In the genomic region with DNA sequence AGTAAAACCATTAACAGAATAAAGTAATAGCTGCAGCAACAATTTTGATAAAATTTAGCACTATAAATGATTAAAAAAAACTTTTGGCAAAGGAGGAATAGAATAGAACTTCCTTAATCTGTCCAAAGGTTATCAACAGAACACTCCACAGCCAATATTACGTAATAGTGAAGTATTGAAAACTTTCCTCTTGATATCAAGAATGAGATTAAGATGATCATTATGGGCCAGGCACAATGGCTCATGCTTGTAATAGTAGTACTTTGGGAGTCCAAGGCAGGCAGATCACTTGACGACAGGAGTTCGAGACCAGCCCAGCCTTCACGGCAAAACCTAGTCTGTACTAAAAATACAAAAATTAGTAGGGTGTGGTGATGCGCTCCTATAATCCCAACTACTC, we compare ENCODE assay signal across 28 cellular contexts. TPM values are rescaled to one million over a fixed set of nuclear protein-coding genes. Genes with fewer than 3 reads are reported as not detected.
DNase-seq lines count a peak whose midpoint lies in the region; ATAC-seq, FAIRE-seq and TF ChIP-seq lines count a peak whose summit lies in the region.
"Had no signal": no experiment of that assay in that cellular context is flagged by ENCODE, and none has a peak within 500 bp of the region (broad histone marks: within the 10 kb centered on the region; RNA-seq: fewer than 3 reads in every experiment).

No MANE protein-coding gene starts in this region.

- H3K9me3 ChIP-seq in IMR-90 (ENCODE audit: control insufficient read depth, insufficient read depth, low read length) (no peaks in the 10 kb centered on the region), K562 (replicated peaks; ENCODE audit: control insufficient read depth, insufficient read depth, low read depth, low read length) (no peaks in the 10 kb centered on the region; the same call in 1 of the 2 replicates), gastroesophageal sphincter (peaks cover 0 to 11% (median 0%) of the 10 kb centered on the region in 3 donors)
- H3K9me3 ChIP-seq: BE2C had no signal

- H3K79me2 ChIP-seq in K562 (ENCODE audit: control insufficient read depth, insufficient read depth, low read length): no peaks in the 10 kb centered on the region

- H4K20me1 ChIP-seq in IMR-90 (ENCODE audit: insufficient read depth, low read length): no peaks in the 10 kb centered on the region
- no peaks in the 10 kb centered on the region for H4K20me1 ChIP-seq in K562 (replicated peaks; ENCODE audit: control insufficient read depth, insufficient read depth, low read length)
- H4K20me1 ChIP-seq: BLaER1 had no signal

- ATAC-seq in IMR-90 (ENCODE audit: low read depth): no peak
- no peak for ATAC-seq in K562
- ATAC-seq in gastroesophageal sphincter: no peak
- ATAC-seq in GM18861 (IDR thresholded peaks at IDR 0.05; ENCODE audit: unreplicated experiment): no peak
- ATAC-seq: GM12878 had no signal

- H3K27ac ChIP-seq in IMR-90 (ENCODE audit: insufficient read depth, low read length) (no peak overlapping the region), K562 (ENCODE audit: extremely low read depth, low read depth, low read length) (no peak overlapping the region), gastroesophageal sphincter (no peak overlapping the region)
- H3K27ac ChIP-seq: BLaER1 had no signal

- in situ Hi-C loops in IMR-90 (cut with MboI; ENCODE audit: low sequenced_read_pairs) (no loop called here), K562 (cut with MboI) (no loop called here)

- dilution Hi-C loops in IMR-90 (cut with HindIII; ENCODE audit: low sequenced_read_pairs, unreplicated experiment): no loop called here

- no peaks in the 10 kb centered on the region; the same call in 1 of the 2 replicates for H3K36me3 ChIP-seq in IMR-90 (ENCODE audit: control insufficient read depth, insufficient read depth, low read length)
- no peaks in the 10 kb centered on the region for H3K36me3 ChIP-seq in K562 (ENCODE audit: control insufficient read depth, insufficient read depth, low read length)
- peaks cover 0 to 20% of the 10 kb centered on the region in 2 donors for H3K36me3 ChIP-seq in gastroesophageal sphincter
- H3K36me3 ChIP-seq: BLaER1 had no signal

- H4K8ac ChIP-seq in IMR-90 (ENCODE audit: low read depth in 2 of 2, low read length in 2 of 2): no peak overlapping the region

- H3K27me3 ChIP-seq in IMR-90 (ENCODE audit: control insufficient read depth, insufficient read depth, low read length) (no peaks in the 10 kb centered on the region), K562 (ENCODE audit: control insufficient read depth in 2 of 2, insufficient read depth in 2 of 2, low read length in 2 of 2) (no peaks in the 10 kb centered on the region), gastroesophageal sphincter (no peaks in the 10 kb centered on the region)
- H3K27me3 ChIP-seq: BE2C, BLaER1 had no signal

- TF ChIP-seq POLR2A in IMR-90 (IDR thresholded peaks at IDR 0.05; ENCODE audit: low read depth, low read length) (no peak), K562 (conservative IDR thresholded peaks at IDR 0.05) (no peak), gastroesophageal sphincter (IDR thresholded peaks at IDR 0.05) (no peak)

- CTCF ChIA-PET in IMR-90 (lab: Yijun Ruan, JAX) (no interaction called here), K562 (lab: Yijun Ruan, JAX; ENCODE audit: low intra/inter-chr PET ratio) (no interaction called here)

- no peak overlapping the region for H3K4me3 ChIP-seq in IMR-90 (ENCODE audit: insufficient read depth, low read depth, low read length)
- no peak overlapping the region for H3K4me3 ChIP-seq in K562
- no peak overlapping the region for H3K4me3 ChIP-seq in gastroesophageal sphincter
- H3K4me3 ChIP-seq: BLaER1, GM12878 had no signal

- H2BK15ac ChIP-seq in IMR-90 (ENCODE audit: low read depth, low read length): no peak overlapping the region

- no peak for FAIRE-seq in K562 (lab: Jason Lieb, UNC)
- peak; percentile 58 for FAIRE-seq in islet of Langerhans (lab: Jason Lieb, UNC)
- FAIRE-seq: A204.1, GM12878, GM12892, GM18507, GM19239 had no signal

- no peak overlapping the region for H2AK5ac ChIP-seq in IMR-90 (ENCODE audit: low read depth, low read length)

- no peak for DNase-seq in IMR-90
- DNase-seq in K562 (ENCODE audit: extremely low read depth in 1 of 4, low spot score in 3 of 4): no peak
- no peak for DNase-seq in OCI-M2 (lab: John Stamatoyannopoulos, UW; ENCODE audit: unreplicated experiment)
- DNase-seq: 8988T; ACHN; BE2C; C1 segment of cervical spinal cord; CD4-positive, alpha-beta memory T cell; CD4-positive, CD25-positive, alpha-beta regulatory T cell; CD8-positive, alpha-beta memory T cell; COR-L47; DMS 273 treated with DMSO at 0.1 percent for 48 hours; DMS153; DMS53; DMS79; DND-41; EL; GDM1 had no signal

- no peak overlapping the region for H3K18ac ChIP-seq in IMR-90 (ENCODE audit: low read depth, low read length)

- H2AFZ ChIP-seq in IMR-90 (replicated peaks; ENCODE audit: low read length, poor library complexity): no peak overlapping the region
- no peak overlapping the region for H2AFZ ChIP-seq in K562 (ENCODE audit: low read depth, low read length)

- no peak overlapping the region for H2BK20ac ChIP-seq in IMR-90 (ENCODE audit: low read depth, low read length)

- no peak overlapping the region for H3K56ac ChIP-seq in IMR-90 (ENCODE audit: extremely low read depth, insufficient read depth, low read length)

- H3K14ac ChIP-seq in IMR-90 (replicated peaks; ENCODE audit: low read depth, low read length): no peak overlapping the region

- H2BK120ac ChIP-seq in IMR-90 (ENCODE audit: low read depth, low read length): no peak overlapping the region

- TF ChIP-seq RAD21 in IMR-90 (IDR thresholded peaks at IDR 0.05; ENCODE audit: low read length): no peak
- no peak for TF ChIP-seq RAD21 in K562 (CRISPR knock-in tag; conservative IDR thresholded peaks at IDR 0.05 in 1 of 2, IDR thresholded peaks at IDR 0.05 in 1 of 2)

- TF ChIP-seq CTCF in IMR-90 (conservative IDR thresholded peaks at IDR 0.05; ENCODE audit: low read depth, low read length) (no peak), K562 (IDR thresholded peaks at IDR 0.05 in 2 of 3, conservative IDR thresholded peaks at IDR 0.05 in 1 of 3; ENCODE audit: insufficient read depth in 2 of 3, low read depth in 1 of 3, low read length in 3 of 3) (no peak), gastroesophageal sphincter (IDR thresholded peaks at IDR 0.05) (no peak)

- H2AK9ac ChIP-seq in IMR-90 (replicated peaks; ENCODE audit: low read depth, low read length, poor library complexity): no peak overlapping the region

- H3K9me1 ChIP-seq in IMR-90 (ENCODE audit: insufficient read depth, low read length) (peaks cover 3% of the 10 kb centered on the region; the same call in 1 of the 2 replicates), K562 (ENCODE audit: control insufficient read depth, insufficient read depth, low read length) (no peaks in the 10 kb centered on the region)

- TF ChIP-seq EP300 in K562 (IDR thresholded peaks at IDR 0.05; ENCODE audit: low read length): no peak
- no peak for TF ChIP-seq EP300 in gastroesophageal sphincter (IDR thresholded peaks at IDR 0.05)

- no peak overlapping the region for H3K23ac ChIP-seq in IMR-90 (ENCODE audit: low read depth, low read length)

- BruUV-seq in IMR-90 (replicated peaks; lab: Mats Ljungman, UMichigan) (no TSS peak), K562 (replicated peaks; lab: Mats Ljungman, UMichigan) (no TSS peak)

- H3K4me2 ChIP-seq in IMR-90 (ENCODE audit: low read depth, low read length) (no peak overlapping the region), K562 (ENCODE audit: insufficient read depth, low read length) (no peak overlapping the region)
- H3K4me2 ChIP-seq: BLaER1 had no signal

- no CpG with 5 or more reads among the region's 5 CpGs for WGBS in IMR-90 (ENCODE audit: extremely low coverage in 2 of 2, insufficient read length in 1 of 2), 2 experiments
- 30% methylated on average over 5 of the region's 5 CpGs for WGBS in K562 (ENCODE audit: insufficient coverage, low coverage, missing lambda C conversion rate)
- WGBS in gastroesophageal sphincter (ENCODE audit: low coverage in 1 of 2), 2 donors: 98 to 99% methylated on average over 4 to 5 of the region's 5 CpGs

- H3K9ac ChIP-seq in IMR-90 (ENCODE audit: low read depth, low read length) (no peak overlapping the region), K562 (ENCODE audit: insufficient read depth in 1 of 2, low read depth in 2 of 2, low read length in 2 of 2) (no peak overlapping the region)
- H3K9ac ChIP-seq: BLaER1 had no signal

- H4K5ac ChIP-seq in IMR-90 (ENCODE audit: low read depth, low read length): no peak overlapping the region

- no peaks in the 10 kb centered on the region for H3K4me1 ChIP-seq in IMR-90 (ENCODE audit: control insufficient read depth, insufficient read depth, low read length)
- 0 out of 5 replicates have a peak, but pooled peaks cover 0 to under 1% of the 10 kb centered on the region in 2 experiments for H3K4me1 ChIP-seq in K562 (replicated peaks in 1 of 2; ENCODE audit: control insufficient read depth in 2 of 2, insufficient read depth in 2 of 2, low read length in 2 of 2)
- peaks cover 0 to 9% (median 0%) of the 10 kb centered on the region in 3 donors for H3K4me1 ChIP-seq in gastroesophageal sphincter
- H3K4me1 ChIP-seq: BLaER1 had no signal

- H2BK5ac ChIP-seq in IMR-90 (ENCODE audit: low read depth, low read length, poor library complexity, severe bottlenecking): no peak overlapping the region

- no peaks in the 10 kb centered on the region for H3K79me1 ChIP-seq in IMR-90 (ENCODE audit: low read depth in 1 of 2, low read length in 2 of 2)

- H4K91ac ChIP-seq in IMR-90 (ENCODE audit: insufficient read depth, low read depth, low read length): no peak overlapping the region

- H3K4ac ChIP-seq in IMR-90 (ENCODE audit: low read depth, low read length): no peak overlapping the region

- intact Hi-C loops in IMR-90 (cut with micrococcal nuclease) (no loop called here), K562 (cut with micrococcal nuclease) (no loop called here)

- POLR2A ChIA-PET in IMR-90 (lab: Charles Lee; ENCODE audit: unreplicated experiment) (no interaction called here), K562 (lab: Yijun Ruan, JAX) (no interaction called here)

RNA-seq across cellular contexts. Expression of gene SOBP, which starts 26.0 kb away (rescaled TPM):
- total RNA-seq in IMR-90 (2012; rRNA removed) (0.72 and 1.1 TPM in 2 replicates), K562 (2014; rRNA removed) (not detected in 2 replicates), K562 (2014; rRNA removed; fragmentation: Illumina TruSeq; extraction: Trizol) (not detected in 2 replicates), K562 (2015; rRNA removed; fragmentation: Illumina TruSeq; extraction: Trizol) (not detected in 2 replicates), K562 (2021) (0.16 TPM in 1 of 2 replicates, not detected in the other), gastroesophageal sphincter (10 to 100 TPM; 16.2 to 29.9 (median 19.2) TPM)
- polyA plus RNA-seq in IMR-90 (2012; rRNA removed) (0.60 and 0.99 TPM in 2 replicates), K562 (2011; rRNA removed) (not detected in 2 replicates), K562 (2014; fragmentation: Illumina TruSeq; extraction: Trizol) (not detected in 2 replicates), K562 (2014; fragmentation: Nextera tagmentation; extraction: Ambion mirVana) (not detected), K562 (2014; rRNA removed) (not detected in 2 replicates)
- 0.15 and 1.0 TPM in 2 replicates for polyA plus RNA-seq in IMR-90 (2012; cell fraction: cytosol; rRNA removed)
- 1.8 and 2.6 TPM in 2 replicates for polyA plus RNA-seq in IMR-90 (2012; cell fraction: nucleus; rRNA removed; ENCODE audit: low replicate concordance)
- not detected in 2 replicates for total RNA-seq in K562 (2011; cell fraction: chromatin; rRNA removed; ENCODE audit: low replicate concordance)
- not detected in 2 replicates for total RNA-seq in K562 (2011; cell fraction: nucleolus; rRNA removed)
- total RNA-seq in K562 (2011; cell fraction: nucleoplasm; rRNA removed): not detected in 2 replicates
- not detected in 2 replicates for polyA plus RNA-seq in K562 (2011; cell fraction: cytosol; rRNA removed)
- polyA plus RNA-seq in K562 (2011; cell fraction: nucleus; rRNA removed): not detected in 2 replicates
- polyA plus RNA-seq in K562 (2012): not detected in 2 replicates
- polyA minus RNA-seq in K562 (2011; rRNA and poly(A)+ RNA removed): not detected in 2 replicates
- not detected in 2 replicates for polyA minus RNA-seq in K562 (2011; cell fraction: cytosol; rRNA and poly(A)+ RNA removed)
- not detected in 2 replicates for polyA minus RNA-seq in K562 (2011; cell fraction: nucleus; rRNA and poly(A)+ RNA removed)
- total RNA-seq: CD4-positive, alpha-beta memory T cell; CD4-positive, CD25-positive, alpha-beta regulatory T cell had no signal
- polyA plus RNA-seq: CD14-positive monocyte had no signal

RNA-seq across cellular contexts. Expression of gene PDSS2, which starts 56.6 kb away (rescaled TPM):
- 8.6 and 8.9 TPM in 2 replicates for total RNA-seq in IMR-90 (2012; rRNA removed)
- 9.2 and 10.1 TPM in 2 replicates for polyA plus RNA-seq in IMR-90 (2012; rRNA removed)
- polyA plus RNA-seq in IMR-90 (2012; cell fraction: cytosol; rRNA removed): 6.2 and 8.7 TPM in 2 replicates
- polyA plus RNA-seq in IMR-90 (2012; cell fraction: nucleus; rRNA removed; ENCODE audit: low replicate concordance): 4.5 and 4.9 TPM in 2 replicates
- total RNA-seq in K562 (2011; cell fraction: chromatin; rRNA removed; ENCODE audit: low replicate concordance): 22.5 and 28.8 TPM in 2 replicates
- 22.5 and 23.5 TPM in 2 replicates for total RNA-seq in K562 (2011; cell fraction: nucleolus; rRNA removed)
- 37.7 and 47.8 TPM in 2 replicates for total RNA-seq in K562 (2011; cell fraction: nucleoplasm; rRNA removed)
- 5.8 and 8.3 TPM in 2 replicates for total RNA-seq in K562 (2014; rRNA removed)
- 10.9 and 11.9 TPM in 2 replicates for total RNA-seq in K562 (2014; rRNA removed; fragmentation: Illumina TruSeq; extraction: Trizol)
- 10.7 and 12.0 TPM in 2 replicates for total RNA-seq in K562 (2015; rRNA removed; fragmentation: Illumina TruSeq; extraction: Trizol)
- 13.0 and 13.8 TPM in 2 replicates for total RNA-seq in K562 (2021)
- 14.8 and 17.6 TPM in 2 replicates for polyA plus RNA-seq in K562 (2011; rRNA removed)
- polyA plus RNA-seq in K562 (2011; cell fraction: cytosol; rRNA removed): 14.9 and 16.0 TPM in 2 replicates
- 13.6 and 13.7 TPM in 2 replicates for polyA plus RNA-seq in K562 (2011; cell fraction: nucleus; rRNA removed)
- polyA plus RNA-seq in K562 (2012): 9.6 and 11.8 TPM in 2 replicates
- polyA plus RNA-seq in K562 (2014; fragmentation: Illumina TruSeq; extraction: Trizol): 9.0 and 11.6 TPM in 2 replicates
- polyA plus RNA-seq in K562 (2014; fragmentation: Nextera tagmentation; extraction: Ambion mirVana): 10 to 100 TPM; 16.9 to 21.1 TPM
- 9.9 and 11.7 TPM in 2 replicates for polyA plus RNA-seq in K562 (2014; rRNA removed)
- polyA minus RNA-seq in K562 (2011; rRNA and poly(A)+ RNA removed): 13.6 and 13.9 TPM in 2 replicates
- polyA minus RNA-seq in K562 (2011; cell fraction: cytosol; rRNA and poly(A)+ RNA removed): 8.3 and 10.1 TPM in 2 replicates
- polyA minus RNA-seq in K562 (2011; cell fraction: nucleus; rRNA and poly(A)+ RNA removed): 20.5 and 25.9 TPM in 2 replicates
- 10 to 100 TPM in 1 of 4 donors, 1 to 10 TPM in 3; 6.5 to 12.2 (median 9.0) TPM for total RNA-seq in gastroesophageal sphincter
